8 cellular contexts compared by ENCODE assay signal in the genomic region with DNA sequence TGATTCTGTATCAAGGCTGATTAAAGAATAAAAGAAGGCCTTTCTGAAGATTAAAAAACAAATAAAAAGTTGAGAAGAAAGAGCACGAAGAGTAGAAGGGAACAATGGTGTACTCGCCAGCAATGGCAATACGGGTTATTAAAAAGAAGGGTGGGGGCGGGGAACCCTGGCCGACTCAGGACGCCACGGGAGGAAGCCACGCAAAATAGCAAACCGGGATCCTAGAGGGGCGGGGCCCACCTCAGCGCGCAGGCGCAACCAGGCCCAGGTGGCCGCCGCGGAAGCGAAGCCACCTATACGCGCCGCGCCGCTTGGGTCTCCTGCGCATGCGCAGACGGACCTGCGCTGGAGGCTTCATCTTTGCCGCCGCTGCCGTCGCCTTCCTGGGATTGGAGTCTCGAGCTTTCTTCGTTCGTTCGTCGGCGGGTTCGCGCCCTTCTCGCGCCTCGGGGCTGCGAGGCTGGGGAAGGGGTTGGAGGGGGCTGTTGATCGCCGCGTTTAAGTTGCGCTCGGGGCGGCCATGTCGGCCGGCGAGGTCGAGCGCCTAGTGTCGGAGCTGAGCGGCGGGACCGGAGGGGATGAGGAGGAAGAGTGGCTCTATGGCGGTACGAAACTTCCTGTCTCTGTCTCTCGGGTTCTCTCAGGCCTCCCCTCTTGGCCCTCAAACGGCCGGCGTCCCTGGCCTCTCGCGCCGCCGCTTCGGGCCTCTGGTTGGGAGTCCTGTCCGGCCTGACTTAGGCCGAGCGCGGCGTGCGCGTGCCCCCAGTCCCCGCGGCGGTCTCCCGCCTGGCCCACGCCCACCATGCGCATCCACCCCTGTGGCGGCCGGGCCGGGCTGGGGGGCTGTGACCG.
DNase-seq lines count a peak whose midpoint lies in the region; ATAC-seq, FAIRE-seq and TF ChIP-seq lines count a peak whose summit lies in the region.

A gene with protein sequence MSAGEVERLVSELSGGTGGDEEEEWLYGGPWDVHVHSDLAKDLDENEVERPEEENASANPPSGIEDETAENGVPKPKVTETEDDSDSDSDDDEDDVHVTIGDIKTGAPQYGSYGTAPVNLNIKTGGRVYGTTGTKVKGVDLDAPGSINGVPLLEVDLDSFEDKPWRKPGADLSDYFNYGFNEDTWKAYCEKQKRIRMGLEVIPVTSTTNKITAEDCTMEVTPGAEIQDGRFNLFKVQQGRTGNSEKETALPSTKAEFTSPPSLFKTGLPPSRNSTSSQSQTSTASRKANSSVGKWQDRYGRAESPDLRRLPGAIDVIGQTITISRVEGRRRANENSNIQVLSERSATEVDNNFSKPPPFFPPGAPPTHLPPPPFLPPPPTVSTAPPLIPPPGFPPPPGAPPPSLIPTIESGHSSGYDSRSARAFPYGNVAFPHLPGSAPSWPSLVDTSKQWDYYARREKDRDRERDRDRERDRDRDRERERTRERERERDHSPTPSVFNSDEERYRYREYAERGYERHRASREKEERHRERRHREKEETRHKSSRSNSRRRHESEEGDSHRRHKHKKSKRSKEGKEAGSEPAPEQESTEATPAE (plus strand): TSS at position 323 of the 852 bp plus-strand sequence. CDS start 198 bp downstream, at position 521.

- peaks cover 29% of the 10 kb centered on the region for H3K27me3 Mint-ChIP-seq in nephron progenitor cell (ENCODE audit: low read depth, poor library complexity)
- no peaks in the 10 kb centered on the region for H3K27me3 Mint-ChIP-seq in stimulated activated naive CD8-positive, alpha-beta T cell treated with anti-CD3 and anti-CD28 coated beads, Interleukin-15, amount 100 ng/mL, for 72 hours

- peaks cover 5% of the 10 kb centered on the region; the same call in 1 of the 2 replicates for H3K36me3 ChIP-seq in Loucy (ENCODE audit: insufficient read depth, low read length)

- H3K9me3 ChIP-seq in Loucy (ENCODE audit: insufficient read depth, low read depth, low read length): no peaks in the 10 kb centered on the region

- H3K79me2 ChIP-seq in Loucy (ENCODE audit: insufficient read depth, low read length): peaks cover 51% of the 10 kb centered on the region

- TF ChIP-seq CTCF in Loucy (conservative IDR thresholded peaks at IDR 0.05; ENCODE audit: low read length) (no peak), nephron progenitor cell (IDR thresholded peaks at IDR 0.05) (no peak)

- peak; percentile 97 for ATAC-seq in stimulated activated naive CD8-positive, alpha-beta T cell treated with anti-CD3 and anti-CD28 coated beads, Interleukin-15, amount 100 ng/mL, for 72 hours

- H3K4me1 Mint-ChIP-seq in nephron progenitor cell: peaks cover 30% of the 10 kb centered on the region
- peaks cover 29% of the 10 kb centered on the region for H3K4me1 Mint-ChIP-seq in stimulated activated naive CD8-positive, alpha-beta T cell treated with anti-CD3 and anti-CD28 coated beads, Interleukin-15, amount 100 ng/mL, for 72 hours

- TF ChIP-seq POLR2A in H54 (IDR thresholded peaks at IDR 0.05; ENCODE audit: low read depth, low read length) (peak; percentile 76), Raji (IDR thresholded peaks at IDR 0.05; ENCODE audit: insufficient read depth, low read depth, low read length) (peak; percentile 92)

- peak within 1 kb of the TSS; percentile 97 for H3K4me2 ChIP-seq in Loucy (ENCODE audit: low read depth, low read length, poor library complexity, severe bottlenecking)

- no peaks in the 10 kb centered on the region for H3K27me3 ChIP-seq in Loucy (ENCODE audit: insufficient read depth, low read length, poor library complexity, severe bottlenecking)

- DNase-seq in ELF-1 (ENCODE audit: low read depth, low spot score): peak; percentile 94
- DNase-seq in H54 (ENCODE audit: insufficient read length, low spot score): peak; percentile 77
- peak; percentile 94 for DNase-seq in activated gamma-delta T cell (lab: John Stamatoyannopoulos, UW)
- peak; percentile 86 for DNase-seq in fibroblast of the conjunctiva (ENCODE audit: low read depth)
- peak; percentile 96 for DNase-seq in nephron progenitor cell
- DNase-seq in stimulated activated naive CD8-positive, alpha-beta T cell treated with anti-CD3 and anti-CD28 coated beads, Interleukin-15, amount 100 ng/mL, for 72 hours: peak; percentile 94 to 96

- H3K4me3 Mint-ChIP-seq in nephron progenitor cell: peak within 1 kb of the TSS; percentile 97
- H3K4me3 Mint-ChIP-seq in stimulated activated naive CD8-positive, alpha-beta T cell treated with anti-CD3 and anti-CD28 coated beads, Interleukin-15, amount 100 ng/mL, for 72 hours: peak within 1 kb of the TSS; percentile 89 to 94

- peak within 1 kb of the TSS; percentile 91 for H2AFZ ChIP-seq in Loucy (ENCODE audit: low read length)

- H3K9me2 ChIP-seq in Loucy (replicated peaks; ENCODE audit: low read depth, low read length): no peaks in the 10 kb centered on the region

- FAIRE-seq in H54 (lab: Jason Lieb, UNC): peak; percentile 71

- peak within 1 kb of the TSS; percentile 95 for H3K9ac ChIP-seq in Loucy (ENCODE audit: low read depth, low read length, poor library complexity, severe bottlenecking)

- peaks cover 39% of the 10 kb centered on the region for H3K4me1 ChIP-seq in Loucy (ENCODE audit: insufficient read depth, low read length, poor library complexity, severe bottlenecking)

- peaks cover 15% of the 10 kb centered on the region for H3K36me3 Mint-ChIP-seq in nephron progenitor cell (ENCODE audit: low read depth)

- H3K4me3 ChIP-seq in Loucy (ENCODE audit: low read length, poor library complexity, severe bottlenecking): peak within 1 kb of the TSS; percentile 98

- no peaks in the 10 kb centered on the region for H3K9me3 Mint-ChIP-seq in nephron progenitor cell
- no peaks in the 10 kb centered on the region for H3K9me3 Mint-ChIP-seq in stimulated activated naive CD8-positive, alpha-beta T cell treated with anti-CD3 and anti-CD28 coated beads, Interleukin-15, amount 100 ng/mL, for 72 hours

- peak within 1 kb of the TSS; percentile 97 for H3K27ac Mint-ChIP-seq in nephron progenitor cell
- H3K27ac Mint-ChIP-seq in stimulated activated naive CD8-positive, alpha-beta T cell treated with anti-CD3 and anti-CD28 coated beads, Interleukin-15, amount 100 ng/mL, for 72 hours: peak within 1 kb of the TSS; percentile 93 to 99

- H4K20me1 ChIP-seq in Loucy (ENCODE audit: insufficient read depth, low read length, poor library complexity, severe bottlenecking): peaks cover 48% of the 10 kb centered on the region

- H3F3A ChIP-seq in Loucy (ENCODE audit: low read depth): no peaks in the 10 kb centered on the region

Comparison
In these comparisons a context has a peak if more than half of its experiments do, and no peak if none do; other contexts are left out.
1. Peak in every context shown above with its lines: DNase-seq, ATAC-seq and H3K4me3 ChIP-seq.